ENCODE assay signal across 22 cellular contexts in the genomic region with DNA sequence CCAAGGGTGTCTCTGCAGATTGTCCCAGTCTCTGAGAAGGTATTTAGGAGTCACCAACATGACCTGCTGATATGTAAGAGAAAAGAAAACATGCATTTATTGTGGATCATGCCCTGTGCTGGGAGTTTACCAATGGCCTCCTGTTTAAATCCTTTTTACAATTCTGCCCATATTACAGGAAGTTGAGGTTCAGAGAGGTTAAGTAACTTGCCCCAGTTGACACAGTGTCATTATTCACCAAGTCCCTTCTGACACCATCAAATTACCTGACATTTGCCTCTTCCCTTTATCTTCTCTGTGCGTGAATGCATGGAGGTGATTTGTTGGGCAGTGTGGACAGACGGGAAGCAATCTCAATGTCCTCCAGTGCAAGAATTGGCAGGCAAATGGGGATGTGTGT. TPM values are rescaled to one million over a fixed set of nuclear protein-coding genes. Genes with fewer than 3 reads are reported as not detected.
DNase-seq lines count a peak whose midpoint lies in the region; ATAC-seq, FAIRE-seq and TF ChIP-seq lines count a peak whose summit lies in the region.
"Had no signal": no experiment of that assay in that cellular context is flagged by ENCODE, and none has a peak within 500 bp of the region (broad histone marks: within the 10 kb centered on the region; RNA-seq: fewer than 3 reads in every experiment).

No MANE protein-coding gene starts in this region.

- no TSS peak for BruUV-seq in HCT116 (replicated peaks; lab: Mats Ljungman, UMichigan)
- no TSS peak for BruUV-seq in K562 (replicated peaks; lab: Mats Ljungman, UMichigan)
- BruUV-seq in HepG2 (replicated peaks; lab: Mats Ljungman, UMichigan): no TSS peak

- no peaks in the 10 kb centered on the region for H3K9me2 ChIP-seq in HCT116 (ENCODE audit: insufficient read depth)

- H3K27ac ChIP-seq in HCT116 (ENCODE audit: low read depth, low read length) (no peak overlapping the region), K562 (ENCODE audit: extremely low read depth, low read depth, low read length) (no peak overlapping the region), HepG2 (ENCODE audit: extremely low read length, insufficient read depth, low read length) (no peak overlapping the region)
- H3K27ac ChIP-seq: epithelial cell of prostate, SJCRH30 had no signal

- H2AFZ ChIP-seq in HCT116 (ENCODE audit: low read depth, low read length, poor library complexity, severe bottlenecking) (no peak overlapping the region), K562 (ENCODE audit: low read depth, low read length) (no peak overlapping the region), HepG2 (ENCODE audit: low read length) (no peak overlapping the region)

- POLR2A ChIA-PET in HCT116 (lab: Charles Lee) (no interaction called here), K562 (lab: Yijun Ruan, JAX) (interaction anchor here (0.5 kb wide), 1 partner anchor 9 kb away, joined by 3 read pairs; no protein-coding TSS in a partner anchor), HepG2 (lab: Yijun Ruan, JAX) (interaction anchor here (1.1 kb wide), 1 partner anchor 25 kb away, joined by 7 read pairs; no protein-coding TSS in a partner anchor)
- POLR2A ChIA-PET in activated CD4-positive, alpha-beta memory T cell treated with anti-CD3 and anti-CD28 coated beads for 36 hours (lab: Charles Lee): interaction anchor here (0.7 kb wide), 1 partner anchor 24 kb away, joined by 5 read pairs; no protein-coding TSS in a partner anchor

- H3K9me3 ChIP-seq in HCT116 (ENCODE audit: control insufficient read depth in 1 of 2, insufficient read depth in 1 of 2, low read depth in 1 of 2, low read length in 2 of 2) (no peaks in the 10 kb centered on the region), K562 (replicated peaks; ENCODE audit: control insufficient read depth, insufficient read depth, low read depth, low read length) (no peaks in the 10 kb centered on the region), HepG2 (ENCODE audit: low read length) (no peaks in the 10 kb centered on the region)
- H3K9me3 ChIP-seq: SJCRH30 had no signal

- H3K9me1 ChIP-seq in K562 (ENCODE audit: control insufficient read depth, insufficient read depth, low read length): no peaks in the 10 kb centered on the region

- TF ChIP-seq RAD21 in HCT116 (IDR thresholded peaks at IDR 0.05; ENCODE audit: low read depth) (no peak), K562 (CRISPR knock-in tag; conservative IDR thresholded peaks at IDR 0.05 in 1 of 2, IDR thresholded peaks at IDR 0.05 in 1 of 2) (no peak), HepG2 (CRISPR knock-in tag; IDR thresholded peaks at IDR 0.05) (no peak)

- H3K4me1 ChIP-seq in HCT116 (ENCODE audit: control insufficient read depth in 1 of 2, insufficient read depth in 2 of 2, low read length in 2 of 2) (peaks cover 4 to 20% of the 10 kb centered on the region in 2 experiments; a peak in 3 of 4 replicates), K562 (replicated peaks in 1 of 2; ENCODE audit: control insufficient read depth in 2 of 2, insufficient read depth in 2 of 2, low read length in 2 of 2) (peaks cover 0 to 5% of the 10 kb centered on the region in 2 experiments; a peak in 3 of 5 replicates), HepG2 (ENCODE audit: insufficient read depth, low read length) (peaks cover 31% of the 10 kb centered on the region)
- H3K4me1 ChIP-seq: SJCRH30 had no signal

- CTCF ChIA-PET in HCT116 (lab: Charles Lee) (no interaction called here), K562 (lab: Yijun Ruan, JAX; ENCODE audit: low intra/inter-chr PET ratio) (no interaction called here), HepG2 (lab: Yijun Ruan, JAX; ENCODE audit: low intra/inter-chr PET ratio, low total read pairs) (no interaction called here)
- CTCF ChIA-PET in activated CD4-positive, alpha-beta memory T cell treated with anti-CD3 and anti-CD28 coated beads for 36 hours (lab: Charles Lee): interaction anchor here (1.5 to 1.9 kb wide), 2 partner anchors 43 to 154 kb away, joined by 3 to 6 read pairs; no protein-coding TSS in a partner anchor

- no peak overlapping the region for H3K4me3 Mint-ChIP-seq in activated CD4-positive, alpha-beta memory T cell treated with anti-CD3 and anti-CD28 coated beads for 36 hours
- H3K4me3 Mint-ChIP-seq: activated CD8-positive, alpha-beta T cell treated with anti-CD3 and anti-CD28 coated beads, Interleukin-2, amount 10 ng/mL, durations not matched to agents 7 days and 5 days; central memory CD8-positive, alpha-beta T cell; HFFc6; stimulated activated naive CD8-positive, alpha-beta T cell treated with anti-CD3 and anti-CD28 coated beads, Interleukin-15, Interleukin-2, amounts not matched to agents 100 ng/mL and 50 ng/mL, for 24 hours had no signal

- H3K27me3 ChIP-seq in HCT116 (ENCODE audit: insufficient read depth, low read length) (no peaks in the 10 kb centered on the region), K562 (ENCODE audit: control insufficient read depth in 2 of 2, insufficient read depth in 2 of 2, low read length in 2 of 2) (no peaks in the 10 kb centered on the region), HepG2 (ENCODE audit: control insufficient read depth in 1 of 2, insufficient read depth in 2 of 2, low read length in 2 of 2) (no peaks in the 10 kb centered on the region)
- H3K27me3 ChIP-seq: SJCRH30 had no signal

- intact Hi-C loops in HCT116 (cut with micrococcal nuclease): no loop called here
- intact Hi-C loops in K562 (cut with micrococcal nuclease): no loop called here
- intact Hi-C loops in HepG2 (cut with micrococcal nuclease; ENCODE audit: unreplicated experiment): no loop called here
- intact Hi-C loops in sciatic nerve (cut with DNase I): no loop called here
- intact Hi-C loops in activated CD4-positive, alpha-beta memory T cell treated with anti-CD3 and anti-CD28 coated beads for 36 hours (cut with micrococcal nuclease): no loop called here

- WGBS in K562 (ENCODE audit: insufficient coverage, low coverage, missing lambda C conversion rate): 50% methylated on average over 2 of the region's 2 CpGs
- WGBS in HepG2 (ENCODE audit: low lambda C conversion rate): 95% methylated on average over 2 of the region's 2 CpGs

- H3K27me3 Mint-ChIP-seq in activated CD4-positive, alpha-beta memory T cell treated with anti-CD3 and anti-CD28 coated beads for 36 hours: no peaks in the 10 kb centered on the region
- H3K27me3 Mint-ChIP-seq: central memory CD8-positive, alpha-beta T cell; stimulated activated naive CD8-positive, alpha-beta T cell treated with anti-CD3 and anti-CD28 coated beads, Interleukin-15, Interleukin-2, amounts not matched to agents 100 ng/mL and 50 ng/mL, for 24 hours had no signal

- H3K36me3 ChIP-seq in HCT116 (ENCODE audit: control insufficient read depth in 1 of 2, insufficient read depth in 2 of 2, low read length in 2 of 2): no peaks in the 10 kb centered on the region
- H3K36me3 ChIP-seq in K562 (ENCODE audit: control insufficient read depth, insufficient read depth, low read length): no peaks in the 10 kb centered on the region
- H3K36me3 ChIP-seq in HepG2 (replicated peaks in 1 of 2; ENCODE audit: control insufficient read depth in 1 of 2, insufficient read depth in 2 of 2, low read length in 2 of 2): no peaks in the 10 kb centered on the region; a peak in 1 of 5 replicates
- H3K36me3 ChIP-seq: SJCRH30 had no signal

- TF ChIP-seq CTCF in HCT116 (IDR thresholded peaks at IDR 0.05 in 2 of 3, conservative IDR thresholded peaks at IDR 0.05 in 1 of 3; ENCODE audit: borderline replicate concordance in 1 of 3, insufficient read depth in 1 of 3, low read depth in 2 of 3, low read length in 2 of 3) (no peak), K562 (IDR thresholded peaks at IDR 0.05 in 2 of 3, conservative IDR thresholded peaks at IDR 0.05 in 1 of 3; ENCODE audit: insufficient read depth in 2 of 3, low read depth in 1 of 3, low read length in 3 of 3) (no peak), HepG2 (CRISPR knock-in tag; IDR thresholded peaks at IDR 0.05) (no peak)

- RAD21 ChIA-PET in HCT116 (lab: Charles Lee; ENCODE audit: low non-redundant PET in 1 of 2, low total read pairs in 2 of 2, uncharacterized antibody in 2 of 2, unreplicated experiment in 2 of 2): no interaction called here

- H3K9me3 Mint-ChIP-seq in activated CD4-positive, alpha-beta memory T cell treated with anti-CD3 and anti-CD28 coated beads for 36 hours: peaks cover 6% of the 10 kb centered on the region
- H3K9me3 Mint-ChIP-seq: central memory CD8-positive, alpha-beta T cell; HFFc6; stimulated activated naive CD8-positive, alpha-beta T cell treated with anti-CD3 and anti-CD28 coated beads, Interleukin-15, Interleukin-2, amounts not matched to agents 100 ng/mL and 50 ng/mL, for 24 hours had no signal

- no peaks in the 10 kb centered on the region for H4K20me1 ChIP-seq in HCT116 (ENCODE audit: insufficient read depth)
- no peaks in the 10 kb centered on the region for H4K20me1 ChIP-seq in K562 (replicated peaks; ENCODE audit: control insufficient read depth, insufficient read depth, low read length)
- peaks cover 3% of the 10 kb centered on the region; the same call in 1 of the 2 replicates for H4K20me1 ChIP-seq in HepG2 (ENCODE audit: insufficient read depth, low read length)

- no peak for TF ChIP-seq POLR2A in HCT116 (IDR thresholded peaks at IDR 0.05; ENCODE audit: borderline replicate concordance, extremely low read depth, insufficient read depth, insufficient read length)
- TF ChIP-seq POLR2A in K562 (conservative IDR thresholded peaks at IDR 0.05): no peak
- no peak for TF ChIP-seq POLR2A in HepG2 (IDR thresholded peaks at IDR 0.05; ENCODE audit: insufficient read depth in 1 of 2, low read depth in 2 of 2, low read length in 2 of 2)

- peaks cover 4% of the 10 kb centered on the region for H3K36me3 Mint-ChIP-seq in activated CD4-positive, alpha-beta memory T cell treated with anti-CD3 and anti-CD28 coated beads for 36 hours

- ATAC-seq in HCT116 (no peak), K562 (no peak), HepG2 (no peak), sciatic nerve (no peak)
- ATAC-seq: activated CD8-positive, alpha-beta T cell treated with anti-CD3 and anti-CD28 coated beads, Interleukin-2, amount 10 ng/mL, durations not matched to agents 7 days and 5 days; Panc1 had no signal

- H3K4me3 ChIP-seq in HCT116 (replicated peaks in 1 of 2; ENCODE audit: low read depth in 1 of 2, low read length in 2 of 2) (no peak overlapping the region), K562 (no peak overlapping the region), HepG2 (replicated peaks in 1 of 3; ENCODE audit: insufficient read depth in 1 of 3, low read depth in 2 of 3, low read length in 3 of 3) (no peak overlapping the region)
- H3K4me3 ChIP-seq: SJCRH30 had no signal

- no peaks in the 10 kb centered on the region for H3K79me2 ChIP-seq in HCT116 (ENCODE audit: insufficient read depth, low read length)
- no peaks in the 10 kb centered on the region for H3K79me2 ChIP-seq in K562 (ENCODE audit: control insufficient read depth, insufficient read depth, low read length)
- peaks cover 26% of the 10 kb centered on the region for H3K79me2 ChIP-seq in HepG2 (ENCODE audit: insufficient read depth, low read length)

- DNase-seq in HCT116 (ENCODE audit: low read depth, low spot score): no peak
- DNase-seq in K562 (ENCODE audit: extremely low read depth in 1 of 4, low spot score in 3 of 4): no peak
- no peak for DNase-seq in HepG2 (ENCODE audit: low spot score)
- DNase-seq in sciatic nerve (ENCODE audit: low spot score): peak; percentile 14
- no peak for DNase-seq in activated CD4-positive, alpha-beta memory T cell treated with anti-CD3 and anti-CD28 coated beads for 36 hours
- DNase-seq in mesenteric fat pad (ENCODE audit: low spot score): no peak
- DNase-seq in NCI-H128 (lab: John Stamatoyannopoulos, UW; ENCODE audit: unreplicated experiment): no peak
- no peak for DNase-seq in NCI-H226
- DNase-seq: activated CD8-positive, alpha-beta T cell treated with anti-CD3 and anti-CD28 coated beads, Interleukin-2, amount 10 ng/mL, durations not matched to agents 7 days and 5 days; activated gamma-delta T cell; activated T-cell treated with anti-CD3 and anti-CD28 coated beads for 4 hours; HFFc6; kidney glomerular epithelial cell; NCI-H1092 treated with DMSO at 0.1 percent for 48 hours; NCI-H187 treated with DMSO at 0.1 percent for 48 hours; SJCRH30; T-helper 1 cell had no signal

- TF ChIP-seq EP300 in K562 (IDR thresholded peaks at IDR 0.05; ENCODE audit: low read length): no peak
- no peak for TF ChIP-seq EP300 in HepG2 (IDR thresholded peaks at IDR 0.05; ENCODE audit: low read depth in 2 of 2, low read length in 2 of 2)
- no peak for TF ChIP-seq EP300 in HepG2 (CRISPR knock-in tag; IDR thresholded peaks at IDR 0.05; ENCODE audit: borderline replicate concordance)

- FAIRE-seq in K562 (lab: Jason Lieb, UNC) (no peak), HepG2 (lab: Jason Lieb, UNC) (no peak)
- FAIRE-seq: D721Med had no signal

- peaks cover 32% of the 10 kb centered on the region for H3K4me1 Mint-ChIP-seq in activated CD4-positive, alpha-beta memory T cell treated with anti-CD3 and anti-CD28 coated beads for 36 hours (ENCODE audit: low read depth)

- in situ Hi-C loops in K562 (cut with MboI): no loop called here
- in situ Hi-C loops in HepG2 (cut with HindIII; ENCODE audit: extremely low pct_ligation_motif_present, low pct_unique_long_range_greater_than_20kb): no loop called here

- H3K4me2 ChIP-seq in HCT116 (ENCODE audit: low read length): peak overlapping the region; percentile 13; the same call in 1 of the 2 replicates
- H3K4me2 ChIP-seq in K562 (ENCODE audit: insufficient read depth, low read length): no peak overlapping the region
- H3K4me2 ChIP-seq in HepG2 (ENCODE audit: low read depth, low read length): no peak overlapping the region

- H3K9ac ChIP-seq in HCT116 (ENCODE audit: low read length) (no peak overlapping the region), K562 (ENCODE audit: insufficient read depth in 1 of 2, low read depth in 2 of 2, low read length in 2 of 2) (no peak overlapping the region), HepG2 (ENCODE audit: insufficient read depth, low read depth, low read length) (no peak overlapping the region)

- H3K27ac Mint-ChIP-seq in activated CD4-positive, alpha-beta memory T cell treated with anti-CD3 and anti-CD28 coated beads for 36 hours: no peak overlapping the region
- H3K27ac Mint-ChIP-seq: activated CD8-positive, alpha-beta T cell treated with anti-CD3 and anti-CD28 coated beads, Interleukin-2, amount 10 ng/mL, durations not matched to agents 7 days and 5 days; HFFc6; stimulated activated naive CD8-positive, alpha-beta T cell treated with anti-CD3 and anti-CD28 coated beads, Interleukin-15, Interleukin-2, amounts not matched to agents 100 ng/mL and 50 ng/mL, for 24 hours had no signal

RNA-seq across cellular contexts. Expression of gene ZNF710, which starts 27.3 kb away (rescaled TPM):
- total RNA-seq in HCT116 (2021; ENCODE audit: unreplicated experiment) (10.0 TPM), K562 (2014; rRNA removed) (5.9 and 6.3 TPM in 2 replicates), K562 (2014; rRNA removed; fragmentation: Illumina TruSeq; extraction: Trizol) (2.8 and 5.2 TPM in 2 replicates), K562 (2015; rRNA removed; fragmentation: Illumina TruSeq; extraction: Trizol) (6.0 and 6.2 TPM in 2 replicates), K562 (2021) (14.2 and 16.7 TPM in 2 replicates), HepG2 (2016; rRNA removed; fragmentation: Illumina TruSeq; extraction: Trizol) (15.0 and 20.6 TPM in 2 replicates), sciatic nerve (20.2 TPM), mesenteric fat pad (11.5 TPM)
- 7.8 and 8.9 TPM in 2 replicates for polyA plus RNA-seq in HCT116 (2012)
- 2.3 and 8.1 TPM in 2 replicates for total RNA-seq in K562 (2011; cell fraction: chromatin; rRNA removed; ENCODE audit: low replicate concordance)
- total RNA-seq in K562 (2011; cell fraction: nucleolus; rRNA removed): 5.5 TPM in 2 replicates
- 4.4 TPM in 2 replicates for total RNA-seq in K562 (2011; cell fraction: nucleoplasm; rRNA removed)
- polyA plus RNA-seq in K562 (2011; rRNA removed) (2.0 and 2.5 TPM in 2 replicates), K562 (2014; fragmentation: Illumina TruSeq; extraction: Trizol) (4.6 and 8.0 TPM in 2 replicates), K562 (2014; fragmentation: Nextera tagmentation; extraction: Ambion mirVana) (under 1 TPM; 0.56 to 0.63 TPM), K562 (2014; rRNA removed) (4.3 and 6.2 TPM in 2 replicates), HepG2 (2011; rRNA removed) (4.7 and 5.8 TPM in 2 replicates)
- 3.7 and 4.2 TPM in 2 replicates for polyA plus RNA-seq in K562 (2011; cell fraction: cytosol; rRNA removed)
- 3.1 and 6.2 TPM in 2 replicates for polyA plus RNA-seq in K562 (2011; cell fraction: nucleus; rRNA removed)
- 4.2 and 6.5 TPM in 2 replicates for polyA plus RNA-seq in K562 (2012)
- 1.4 and 2.5 TPM in 2 replicates for polyA minus RNA-seq in K562 (2011; rRNA and poly(A)+ RNA removed)
- polyA minus RNA-seq in K562 (2011; cell fraction: cytosol; rRNA and poly(A)+ RNA removed): 7.5 and 8.4 TPM in 2 replicates
- 2.2 and 3.3 TPM in 2 replicates for polyA minus RNA-seq in K562 (2011; cell fraction: nucleus; rRNA and poly(A)+ RNA removed)
- 7.6 and 7.9 TPM in 2 replicates for total RNA-seq in HepG2 (2016; cell fraction: cytosol; rRNA removed; fragmentation: Illumina TruSeq; extraction: Trizol; ENCODE audit: low read depth)
- total RNA-seq in HepG2 (2016; cell fraction: insoluble cytoplasmic fraction; rRNA removed; fragmentation: Illumina TruSeq; extraction: Trizol): 12.0 and 18.4 TPM in 2 replicates
- total RNA-seq in HepG2 (2016; cell fraction: membrane; rRNA removed; fragmentation: Illumina TruSeq; extraction: Trizol): 15.9 and 16.0 TPM in 2 replicates
- total RNA-seq in HepG2 (2016; cell fraction: nucleus; rRNA removed; fragmentation: Illumina TruSeq; extraction: Trizol): 9.6 and 12.6 TPM in 2 replicates
- 4.2 and 5.3 TPM in 2 replicates for polyA plus RNA-seq in HepG2 (2011; cell fraction: cytosol; rRNA removed)
- 9.8 and 12.1 TPM in 2 replicates for polyA plus RNA-seq in HepG2 (2011; cell fraction: nucleus; rRNA removed)
- 18.0 and 18.4 TPM in 2 replicates for polyA plus RNA-seq in HepG2 (2012)
- 4.1 and 5.2 TPM in 2 replicates for polyA plus RNA-seq in HepG2 (2016; cell fraction: cytosol; fragmentation: Illumina TruSeq; extraction: Trizol; ENCODE audit: low read depth)
- polyA plus RNA-seq in HepG2 (2016; cell fraction: insoluble cytoplasmic fraction; fragmentation: Illumina TruSeq; extraction: Trizol; ENCODE audit: low read depth): 18.4 and 27.3 TPM in 2 replicates
- 13.8 and 17.5 TPM in 2 replicates for polyA plus RNA-seq in HepG2 (2016; cell fraction: membrane; fragmentation: Illumina TruSeq; extraction: Trizol; ENCODE audit: low read depth)
- polyA plus RNA-seq in HepG2 (2016; cell fraction: nucleus; fragmentation: Illumina TruSeq; extraction: Trizol; ENCODE audit: insufficient read depth, low read depth): 30.8 and 43.0 TPM in 2 replicates
- 14.3 and 17.4 TPM in 2 replicates for polyA minus RNA-seq in HepG2 (2011; rRNA and poly(A)+ RNA removed; ENCODE audit: low replicate concordance)
- polyA minus RNA-seq in HepG2 (2011; cell fraction: cytosol; rRNA and poly(A)+ RNA removed): 7.8 and 14.2 TPM in 2 replicates
- polyA minus RNA-seq in HepG2 (2011; cell fraction: nucleus; rRNA and poly(A)+ RNA removed): 5.2 and 7.0 TPM in 2 replicates
- 10 to 100 TPM; 27.0 to 28.5 TPM for total RNA-seq in activated CD4-positive, alpha-beta memory T cell treated with anti-CD3 and anti-CD28 coated beads for 36 hours
